8 cellular contexts compared by ENCODE assay signal in genomic region chr2:31515586-31515985, GRCh38.
"Had no signal": no experiment of that assay in that cellular context is flagged by ENCODE, and none has a peak within 500 bp of the region (broad histone marks: within the 10 kb centered on the region; RNA-seq: fewer than 3 reads in every experiment).

No MANE protein-coding gene starts in this region.

- DNase-seq: GDM1, GF-D8 had no signal

- H3K4me3 ChIP-seq: GM12878 had no signal

- FAIRE-seq: G401.6, GM12878, GM12891, GM12892, GM18507, GM19239 had no signal

- ATAC-seq: GM12878 had no signal
